ENCODE assay signal across 1 cellular context in genomic region chr11:43738600-43739409, GRCh38.
A peak's percentile ranks its signal among the peaks of the same experiment; 100 is the strongest.
TF ChIP-seq lines count a peak whose summit lies in the region.

No MANE protein-coding gene starts in this region.

TF ChIP-seq in K562, 482 proteins besides CTCF, POLR2A, EP300 and RAD21 (continued from another document):
- TF ChIP-seq ZNF609 (CRISPR knock-in tag; IDR thresholded peaks at IDR 0.05; ENCODE audit: borderline replicate concordance) (no peak), RCOR1 (IDR thresholded peaks at IDR 0.05; ENCODE audit: borderline replicate concordance in 1 of 2, low read depth in 2 of 2, low read length in 2 of 2) (peak in 1 of 2 experiments; percentile 44; a peak in 1 of 4 replicates)
TF ChIP-seq in K562: peak in this region for 45.
